In the genomic region with DNA sequence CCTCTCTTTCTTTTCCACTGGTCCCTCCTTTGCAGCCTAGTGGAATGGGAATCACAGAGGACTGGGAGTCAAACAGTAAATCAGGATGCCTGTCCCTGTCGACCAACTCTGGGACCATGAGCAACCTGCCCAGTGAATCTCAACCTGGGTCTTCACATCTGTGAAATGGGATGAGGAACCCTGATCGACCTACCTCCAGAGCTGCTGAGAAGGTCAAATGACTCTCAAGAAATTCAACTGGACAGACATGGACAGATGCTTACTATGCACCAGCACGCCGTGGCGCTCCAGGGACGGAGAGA, we compare ENCODE assay signal across 14 cellular contexts.
DNase-seq lines count a peak whose midpoint lies in the region; ATAC-seq and TF ChIP-seq lines count a peak whose summit lies in the region.
"Had no signal": no experiment of that assay in that cellular context is flagged by ENCODE, and none has a peak within 500 bp of the region (broad histone marks: within the 10 kb centered on the region; RNA-seq: fewer than 3 reads in every experiment).

No MANE protein-coding gene starts in this region.

- peak overlapping the region in 8 of 12 donors; percentile 4 to 78 (median 74) for H3K27ac ChIP-seq in heart left ventricle
- H3K27ac ChIP-seq in right cardiac atrium (ENCODE audit: low read length): no peak overlapping the region
- peak overlapping the region; percentile 3 to 68 for H3K27ac ChIP-seq in breast epithelium
- no peak overlapping the region for H3K27ac ChIP-seq in thoracic aorta
- H3K27ac ChIP-seq in transverse colon: no peak overlapping the region
- H3K27ac ChIP-seq: PC-9, SK-N-MC had no signal

- CTCF ChIA-PET in T-cell (lab: Charles Lee): interaction anchor here (0.6 to 1.9 kb wide), 5 partner anchors 11 to 821 kb away, joined by 3 to 11 read pairs (median 4); no protein-coding TSS in a partner anchor

- WGBS in heart left ventricle, 4 donors: 55 to 66% (median 57%) methylated on average over 6 of the region's 6 CpGs
- WGBS in right cardiac atrium: 53% methylated on average over 6 of the region's 6 CpGs
- WGBS in transverse colon (ENCODE audit: low coverage in 1 of 2), 2 donors: 63% methylated on average over 6 of the region's 6 CpGs; no CpG with 5 or more reads in 1 of the 2 donors

- H3K27me3 Mint-ChIP-seq in nephron progenitor cell (ENCODE audit: low read depth, poor library complexity) (peaks cover 9% of the 10 kb centered on the region), T-cell (peaks cover 0 to 1% of the 10 kb centered on the region in 2 donors)

- no peaks in the 10 kb centered on the region for H3K36me3 ChIP-seq in heart left ventricle
- H3K36me3 ChIP-seq in breast epithelium: no peaks in the 10 kb centered on the region
- H3K36me3 ChIP-seq in thoracic aorta: no peaks in the 10 kb centered on the region
- no peaks in the 10 kb centered on the region for H3K36me3 ChIP-seq in transverse colon

- no peak for DNase-seq in heart left ventricle
- DNase-seq in right cardiac atrium: no peak
- DNase-seq in breast epithelium (ENCODE audit: low spot score in 2 of 2): no peak
- no peak for DNase-seq in nephron progenitor cell
- no peak for DNase-seq in thoracic aorta (ENCODE audit: low spot score)
- no peak for DNase-seq in T-cell
- no peak for DNase-seq in transverse colon
- DNase-seq: GF-D8, T1000 had no signal

- no peaks in the 10 kb centered on the region for H3K27me3 ChIP-seq in heart left ventricle
- H3K27me3 ChIP-seq in right cardiac atrium (ENCODE audit: control insufficient read depth, insufficient read depth): no peaks in the 10 kb centered on the region
- no peaks in the 10 kb centered on the region for H3K27me3 ChIP-seq in breast epithelium
- no peaks in the 10 kb centered on the region for H3K27me3 ChIP-seq in thoracic aorta (replicated peaks; ENCODE audit: insufficient read depth)
- H3K27me3 ChIP-seq in transverse colon: no peaks in the 10 kb centered on the region

- intact Hi-C loops in heart left ventricle (cut with DNase I) (loop anchor here in 2 of 10 donors (2.0 to 10.0 kb wide), 2 partner anchors 29 to 295 kb away; partner anchors contain the start of gene IAH1 (in 1 of the 2)), right cardiac atrium (cut with DNase I) (no loop called here), breast epithelium (cut with DNase I; ENCODE audit: low total_unique reads) (no loop called here), transverse colon (cut with DNase I; ENCODE audit: low total_unique reads) (no loop called here)

- in situ Hi-C loops in transverse colon (cut with MboI; ENCODE audit: low pct_ligation_motif_present in 1 of 4, low pct_unique_long_range_greater_than_20kb in 1 of 4, low sequenced_read_pairs in 3 of 4): no loop called here

- H3K4me1 ChIP-seq in heart left ventricle: peaks cover 0 to 56% (median 26%) of the 10 kb centered on the region in 12 donors
- peaks cover 3% of the 10 kb centered on the region for H3K4me1 ChIP-seq in right cardiac atrium (ENCODE audit: control insufficient read depth, insufficient read depth, low read length)
- peaks cover 7 to 10% of the 10 kb centered on the region in 2 donors for H3K4me1 ChIP-seq in breast epithelium
- peaks cover 0 to 14% of the 10 kb centered on the region in 2 donors for H3K4me1 ChIP-seq in thoracic aorta (ENCODE audit: control insufficient read depth in 1 of 2, low read depth in 2 of 2)
- H3K4me1 ChIP-seq in transverse colon: peaks cover 3 to 32% (median 11%) of the 10 kb centered on the region in 4 donors

- H3K4me3 Mint-ChIP-seq in nephron progenitor cell (peak overlapping the region; percentile 10), T-cell (no peak overlapping the region)
- H3K4me3 Mint-ChIP-seq: mesothelial cell of epicardium had no signal

- TF ChIP-seq POLR2A in heart left ventricle (IDR thresholded peaks at IDR 0.05): no peak
- TF ChIP-seq POLR2A in breast epithelium (IDR thresholded peaks at IDR 0.05): no peak
- no peak for TF ChIP-seq POLR2A in transverse colon (IDR thresholded peaks at IDR 0.05)

- no peaks in the 10 kb centered on the region for H3K9me3 ChIP-seq in heart left ventricle
- no peaks in the 10 kb centered on the region for H3K9me3 ChIP-seq in right cardiac atrium (ENCODE audit: control insufficient read depth, low read length)
- H3K9me3 ChIP-seq in breast epithelium: no peaks in the 10 kb centered on the region
- no peaks in the 10 kb centered on the region for H3K9me3 ChIP-seq in thoracic aorta
- no peaks in the 10 kb centered on the region for H3K9me3 ChIP-seq in transverse colon

- H3K9me3 Mint-ChIP-seq in nephron progenitor cell: no peaks in the 10 kb centered on the region
- H3K9me3 Mint-ChIP-seq in T-cell: no peaks in the 10 kb centered on the region
- H3K9me3 Mint-ChIP-seq: mesothelial cell of epicardium had no signal

- no peaks in the 10 kb centered on the region for H3K36me3 Mint-ChIP-seq in nephron progenitor cell (ENCODE audit: low read depth)
- H3K36me3 Mint-ChIP-seq in T-cell: no peaks in the 10 kb centered on the region
- H3K36me3 Mint-ChIP-seq: mesothelial cell of epicardium had no signal

- H3K4me1 Mint-ChIP-seq in nephron progenitor cell (peaks cover 87% of the 10 kb centered on the region), T-cell (peaks cover 0 to 21% (median 9%) of the 10 kb centered on the region in 3 donors)

- ATAC-seq in heart left ventricle: peak in 1 of 4 donors; percentile 3
- no peak for ATAC-seq in right cardiac atrium
- ATAC-seq in thoracic aorta (ENCODE audit: insufficient number of reproducible peaks, low FRiP score, low read depth): no peak
- no peak for ATAC-seq in T-cell (replicated peaks in 1 of 4)
- no peak for ATAC-seq in GM21515 (IDR thresholded peaks at IDR 0.05; ENCODE audit: unreplicated experiment)

- POLR2A ChIA-PET in T-cell (lab: Charles Lee): no interaction called here

- H3K4me3 ChIP-seq in heart left ventricle (peak overlapping the region in 3 of 12 donors; percentile 14 to 28 (median 23)), right cardiac atrium (ENCODE audit: low read length) (no peak overlapping the region), breast epithelium (peak overlapping the region in 2 of 3 donors; percentile 6 to 51), thoracic aorta (peak overlapping the region; percentile 21), transverse colon (no peak overlapping the region)
- H3K4me3 ChIP-seq: GM12878, PC-9, SK-N-MC had no signal

- H3K27ac Mint-ChIP-seq in nephron progenitor cell (no peak overlapping the region), T-cell (no peak overlapping the region)
- H3K27ac Mint-ChIP-seq: mesothelial cell of epicardium had no signal

- TF ChIP-seq CTCF in heart left ventricle (IDR thresholded peaks at IDR 0.05) (no peak), breast epithelium (IDR thresholded peaks at IDR 0.05) (no peak), nephron progenitor cell (IDR thresholded peaks at IDR 0.05) (no peak), thoracic aorta (IDR thresholded peaks at IDR 0.05) (no peak), transverse colon (IDR thresholded peaks at IDR 0.05) (no peak)

- TF ChIP-seq EP300 in transverse colon (IDR thresholded peaks at IDR 0.05; ENCODE audit: low read depth): no peak

Comparison
In these comparisons a context has a peak if more than half of its experiments do, and no peak if none do; other contexts are left out.
1. H3K27ac ChIP-seq: peak in heart left ventricle (8 of 12) and breast epithelium (2 of 2); none in right cardiac atrium (single experiment), thoracic aorta (0 of 2) and transverse colon (0 of 4).
2. H3K4me3 ChIP-seq: peak in breast epithelium (2 of 3) and thoracic aorta (single experiment); none in right cardiac atrium (single experiment) and transverse colon (0 of 4).